23 cellular contexts compared by ENCODE assay signal in genomic region chr19:31318790-31319189, GRCh38. TPM values are rescaled to one million over a fixed set of nuclear protein-coding genes. Genes with fewer than 3 reads are reported as not detected.
DNase-seq lines count a peak whose midpoint lies in the region; ATAC-seq, FAIRE-seq and TF ChIP-seq lines count a peak whose summit lies in the region.
"Had no signal": no experiment of that assay in that cellular context is flagged by ENCODE, and none has a peak within 500 bp of the region (broad histone marks: within the 10 kb centered on the region; RNA-seq: fewer than 3 reads in every experiment).

No MANE protein-coding gene starts in this region.

- H3K9me1 ChIP-seq in keratinocyte (ENCODE audit: control insufficient read depth, extremely low read depth, insufficient read depth, low read length): no peaks in the 10 kb centered on the region

- H2AFZ ChIP-seq in keratinocyte (ENCODE audit: control insufficient read depth, low read length): no peak overlapping the region
- H2AFZ ChIP-seq: GM23248, PC-9 had no signal

- H3K27me3 Mint-ChIP-seq in HFFc6 (ENCODE audit: insufficient read depth) (no peaks in the 10 kb centered on the region; the same call in 1 of the 2 replicates), brain (peaks cover 3% of the 10 kb centered on the region)

- no peak overlapping the region for H3K4me3 ChIP-seq in keratinocyte (ENCODE audit: control insufficient read depth in 2 of 3, extremely low read depth in 1 of 3, insufficient read depth in 2 of 3, low read depth in 1 of 3, low read length in 3 of 3)
- H3K4me3 ChIP-seq: BLaER1, GM23248, PC-9 had no signal

- H3K4me1 Mint-ChIP-seq in HFFc6 (ENCODE audit: low read depth) (peaks cover 47% of the 10 kb centered on the region), brain (peaks cover 62% of the 10 kb centered on the region)

- H3K36me3 Mint-ChIP-seq in HFFc6 (ENCODE audit: low read depth): peaks cover 14% of the 10 kb centered on the region; the same call in 1 of the 2 replicates
- peaks cover 5% of the 10 kb centered on the region for H3K36me3 Mint-ChIP-seq in brain

- H3K9ac ChIP-seq in keratinocyte (ENCODE audit: control insufficient read depth, extremely low read depth, insufficient read depth, low read length): no peak overlapping the region
- H3K9ac ChIP-seq: BLaER1, GM23248 had no signal

- no peaks in the 10 kb centered on the region for H4K20me1 ChIP-seq in keratinocyte (ENCODE audit: control insufficient read depth, extremely low read depth, insufficient read depth, low read length)

- dilution Hi-C loops in keratinocyte (cut with MboI; ENCODE audit: extremely low pct_ligation_motif_present, low sequenced_read_pairs): no loop called here

- no peak overlapping the region for H3K4me3 Mint-ChIP-seq in HFFc6
- peak overlapping the region in 4 of 5 experiments; percentile 10 to 52 (median 40) for H3K4me3 Mint-ChIP-seq in brain
- H3K4me3 Mint-ChIP-seq: CD4-positive, alpha-beta T cell had no signal

- no peak for ATAC-seq in GM19452 (IDR thresholded peaks at IDR 0.05; ENCODE audit: unreplicated experiment)
- ATAC-seq: HCT116 had no signal

- H3K4me1 ChIP-seq in keratinocyte (ENCODE audit: control insufficient read depth, extremely low read depth, insufficient read depth, low read length): no peaks in the 10 kb centered on the region
- H3K4me1 ChIP-seq: BLaER1 had no signal

- no peak for DNase-seq in HFFc6
- no peak for DNase-seq in keratinocyte (ENCODE audit: low read depth, low spot score)
- DNase-seq in stimulated activated CD8-positive, alpha-beta memory T cell treated with anti-CD3 and anti-CD28 coated beads, Interleukin-4, amount 100 ng/mL, for 48 hours: no peak
- DNase-seq in activated CD4-positive, alpha-beta T cell treated with anti-CD3 and anti-CD28 coated beads, Interleukin-2, amount 50 U/mL, for 4 hours: no peak
- no peak for DNase-seq in GF-D8 (lab: John Stamatoyannopoulos, UW)
- DNase-seq: ACHN; CD4-positive, alpha-beta T cell; COR-L47; DMS79; GM23248; Karpas-422; NCI-H1417; NCI-H1694 treated with DMSO at 0.1 percent for 48 hours; NCI-H2081 treated with DMSO at 0.1 percent for 48 hours; NCI-H446 treated with DMSO at 0.1 percent for 48 hours; NCI-H69; PC-9; RPMI8226; SHP77 had no signal

- H3K9me3 ChIP-seq in keratinocyte (ENCODE audit: control insufficient read depth, low read depth, low read length): no peaks in the 10 kb centered on the region
- H3K9me3 ChIP-seq: BLaER1 had no signal

- peak; percentile 32 for FAIRE-seq in keratinocyte (lab: Jason Lieb, UNC)

- peak overlapping the region; percentile 40; the same call in 1 of the 2 replicates for H3K27ac Mint-ChIP-seq in HFFc6
- peak overlapping the region in 4 of 5 experiments; percentile 56 to 89 (median 70) for H3K27ac Mint-ChIP-seq in brain
- H3K27ac Mint-ChIP-seq: CD4-positive, alpha-beta T cell had no signal

- TF ChIP-seq CTCF in HFFc6 (IDR thresholded peaks at IDR 0.05) (no peak), brain (conservative IDR thresholded peaks at IDR 0.05) (no peak), keratinocyte (optimal IDR thresholded peaks at IDR 0.05 in 1 of 3, IDR thresholded peaks at IDR 0.05 in 1 of 3, conservative IDR thresholded peaks at IDR 0.05 in 1 of 3; ENCODE audit: extremely low read depth in 1 of 3, insufficient read depth in 2 of 3, low read length in 3 of 3) (no peak)

- H3K27me3 ChIP-seq in keratinocyte (ENCODE audit: control insufficient read depth, extremely low read depth, insufficient read depth, low read length): no peaks in the 10 kb centered on the region
- H3K27me3 ChIP-seq: BLaER1 had no signal

- H3K9me3 Mint-ChIP-seq in HFFc6: no peaks in the 10 kb centered on the region
- H3K9me3 Mint-ChIP-seq in brain: no peaks in the 10 kb centered on the region
- H3K9me3 Mint-ChIP-seq: CD4-positive, alpha-beta T cell had no signal

- H3K27ac ChIP-seq in keratinocyte (ENCODE audit: control insufficient read depth, insufficient read depth, low read length): no peak overlapping the region
- H3K27ac ChIP-seq: BLaER1, PC-9 had no signal

- no peak overlapping the region for H3K4me2 ChIP-seq in keratinocyte (ENCODE audit: control insufficient read depth, extremely low read depth, insufficient read depth, low read depth, low read length)
- H3K4me2 ChIP-seq: BLaER1, PC-9 had no signal

- H3K36me3 ChIP-seq in keratinocyte (ENCODE audit: control insufficient read depth in 2 of 2, extremely low read depth in 1 of 2, insufficient read depth in 2 of 2, low read length in 2 of 2): no peaks in the 10 kb centered on the region
- H3K36me3 ChIP-seq: BLaER1 had no signal

- peaks cover 36% of the 10 kb centered on the region for H3K79me2 ChIP-seq in keratinocyte (ENCODE audit: control insufficient read depth, insufficient read depth, low read length)

RNA-seq across cellular contexts. Expression of gene TSHZ3, which starts 30.4 kb away (rescaled TPM):
- total RNA-seq in HFFc6 (2021; fragmentation: NEBNext Ultra II Directional; extraction: Animal tissue kit (Norgen Biotek cat#: 25700)): 10 to 100 TPM in 5 of 6 experiments, 1 to 10 TPM in 1; 9.1 to 14.0 (median 13.1) TPM
- 17.6 TPM for polyA plus RNA-seq in brain (ENCODE audit: insufficient read depth, low read depth, low replicate concordance)
- 2.2 to 3.6 TPM (median 3.0 TPM) in 3 replicates for polyA plus RNA-seq in keratinocyte
- polyA plus RNA-seq in keratinocyte (2011; ENCODE audit: low read depth): 3.3 TPM
- polyA plus RNA-seq in keratinocyte (2011; cell fraction: cytosol; rRNA removed): 3.0 and 3.8 TPM in 2 replicates
- 8.7 and 9.8 TPM in 2 replicates for polyA plus RNA-seq in keratinocyte (2011; cell fraction: nucleus; rRNA removed)
- polyA plus RNA-seq in keratinocyte (2012; ENCODE audit: low replicate concordance): 2.6 and 6.1 TPM in 2 replicates
- 3.1 to 17.9 TPM (median 9.9 TPM) in 3 replicates for polyA minus RNA-seq in keratinocyte
- polyA minus RNA-seq in keratinocyte (2011; cell fraction: cytosol; rRNA and poly(A)+ RNA removed): 3.6 TPM
- polyA minus RNA-seq in keratinocyte (2011; cell fraction: nucleus; rRNA and poly(A)+ RNA removed): 4.2 and 9.9 TPM in 2 replicates
- total RNA-seq: PC-9 had no signal
